Comparison of ENCODE assay signal across 31 cellular contexts in genomic region chr6:146422789-146423188, GRCh38.
"Had no signal": no experiment of that assay in that cellular context is flagged by ENCODE, and none has a peak within 500 bp of the region (broad histone marks: within the 10 kb centered on the region; RNA-seq: fewer than 3 reads in every experiment).

No MANE protein-coding gene starts in this region.

- H3K27ac ChIP-seq: ascending aorta, breast epithelium, cardiac muscle cell, colonic mucosa, dorsolateral prefrontal cortex had no signal

- H3K27me3 ChIP-seq: ascending aorta, breast epithelium, cardiac muscle cell, colonic mucosa, dorsolateral prefrontal cortex had no signal

- H3K4me3 ChIP-seq: ascending aorta, breast epithelium, cardiac muscle cell, colonic mucosa, dorsolateral prefrontal cortex had no signal

- DNase-seq: activated CD4-positive, alpha-beta memory T cell treated with anti-CD3 and anti-CD28 coated beads for 36 hours; activated CD4-positive, alpha-beta T cell treated with anti-CD3 and anti-CD28 coated beads for 36 hours; activated CD4-positive, alpha-beta T cell treated with anti-CD3 and anti-CD28 coated beads, Interleukin-2, amount 10 ng/mL, durations not matched to agents 24 days and 14 days; activated CD4-positive, CD25-positive, alpha-beta regulatory T cell; activated CD4-positive, CD25-positive, alpha-beta regulatory T cell treated with anti-CD3 and anti-CD28 coated beads, Interleukin-2, amount 50 U/mL, for 72 hours; activated CD8-positive, alpha-beta memory T cell treated with anti-CD3 and anti-CD28 coated beads, Interleukin-2, amount 50 U/mL, for 48 hours; activated gamma-delta T cell; activated naive CD4-positive, alpha-beta T cell; activated naive CD4-positive, alpha-beta T cell treated with anti-CD3 and anti-CD28 coated beads, Interleukin-2, amount 10 ng/mL, durations not matched to agents 7 days and 5 days; activated naive CD8-positive, alpha-beta T cell treated with anti-CD3 and anti-CD28 coated beads, Interleukin-2, amount 10 ng/mL, durations not matched to agents 7 days and 5 days; activated T-cell treated with anti-CD3 and anti-CD28 coated beads for 4 hours; activated T-cell treated with anti-CD3 and anti-CD28 coated beads, Interleukin-2, amount 50 U/mL, for 24 hours; activated T-cell treated with anti-CD3 and anti-CD28 coated beads, Interleukin-2, amount 50 U/mL, for 72 hours; central memory CD4-positive, alpha-beta T cell; cerebellar nuclear complex; colonic mucosa; dorsolateral prefrontal cortex; effector memory CD4-positive, alpha-beta T cell; endodermal cell; foreskin fibroblast; head of caudate nucleus; T-helper 17 cell; T1000 had no signal

- H3K9me3 ChIP-seq: ascending aorta, breast epithelium, colonic mucosa had no signal

- H3K4me1 Mint-ChIP-seq: activated CD4-positive, alpha-beta T cell treated with anti-CD3 and anti-CD28 coated beads for 36 hours; activated CD4-positive, alpha-beta T cell treated with anti-CD3 and anti-CD28 coated beads, Interleukin-2, amount 10 ng/mL, durations not matched to agents 24 days and 14 days; activated naive CD4-positive, alpha-beta T cell treated with anti-CD3 and anti-CD28 coated beads, Interleukin-2, amount 10 ng/mL, durations not matched to agents 7 days and 5 days; activated naive CD8-positive, alpha-beta T cell treated with anti-CD3 and anti-CD28 coated beads, Interleukin-2, amount 10 ng/mL, durations not matched to agents 7 days and 5 days had no signal

- H3K9me3 Mint-ChIP-seq: activated CD4-positive, alpha-beta memory T cell treated with anti-CD3 and anti-CD28 coated beads for 36 hours; activated CD4-positive, alpha-beta T cell treated with anti-CD3 and anti-CD28 coated beads, Interleukin-2, amount 10 ng/mL, durations not matched to agents 24 days and 14 days; activated naive CD8-positive, alpha-beta T cell treated with anti-CD3 and anti-CD28 coated beads, Interleukin-2, amount 10 ng/mL, durations not matched to agents 7 days and 5 days; activated T-cell treated with anti-CD3 and anti-CD28 coated beads, Interleukin-2, amount 50 U/mL, for 24 hours; activated T-cell treated with anti-CD3 and anti-CD28 coated beads, Interleukin-2, amount 50 U/mL, for 72 hours; endodermal cell; T-helper 2 cell treated with Interferon-gamma antibody and Interleukin-4, amounts not matched to agents 5 μg/mL and 100 μg/mL, for 36 hours had no signal

- ATAC-seq: activated CD4-positive, alpha-beta T cell treated with anti-CD3 and anti-CD28 coated beads for 36 hours; activated naive CD4-positive, alpha-beta T cell treated with anti-CD3 and anti-CD28 coated beads, Interleukin-2, amount 50 U/mL, for 72 hours; activated T-cell treated with anti-CD3 and anti-CD28 coated beads, Interleukin-2, amount 50 U/mL, for 72 hours; esophagus mucosa; T-helper 17 cell had no signal

- H3K4me1 ChIP-seq: ascending aorta, breast epithelium, colonic mucosa had no signal

- H3K27ac Mint-ChIP-seq: activated CD4-positive, alpha-beta memory T cell treated with anti-CD3 and anti-CD28 coated beads for 36 hours; activated CD4-positive, alpha-beta T cell treated with anti-CD3 and anti-CD28 coated beads for 36 hours; activated CD4-positive, alpha-beta T cell treated with anti-CD3 and anti-CD28 coated beads, Interleukin-2, amount 10 ng/mL, durations not matched to agents 24 days and 14 days; activated naive CD4-positive, alpha-beta T cell treated with anti-CD3 and anti-CD28 coated beads, Interleukin-2, amount 10 ng/mL, durations not matched to agents 7 days and 5 days; activated naive CD4-positive, alpha-beta T cell treated with anti-CD3 and anti-CD28 coated beads, Interleukin-2, amount 50 U/mL, for 72 hours; activated naive CD8-positive, alpha-beta T cell treated with anti-CD3 and anti-CD28 coated beads, Interleukin-2, amount 10 ng/mL, durations not matched to agents 7 days and 5 days; activated T-cell treated with anti-CD3 and anti-CD28 coated beads, Interleukin-2, amount 50 U/mL, for 24 hours; activated T-cell treated with anti-CD3 and anti-CD28 coated beads, Interleukin-2, amount 50 U/mL, for 72 hours; endodermal cell; T-helper 17 cell; T-helper 2 cell treated with Interferon-gamma antibody and Interleukin-4, amounts not matched to agents 5 μg/mL and 100 μg/mL, for 36 hours had no signal

- H3K36me3 Mint-ChIP-seq: activated CD4-positive, alpha-beta memory T cell treated with anti-CD3 and anti-CD28 coated beads for 36 hours; activated naive CD4-positive, alpha-beta T cell treated with anti-CD3 and anti-CD28 coated beads, Interleukin-2, amount 10 ng/mL, durations not matched to agents 7 days and 5 days; activated naive CD4-positive, alpha-beta T cell treated with anti-CD3 and anti-CD28 coated beads, Interleukin-2, amount 50 U/mL, for 72 hours; activated naive CD8-positive, alpha-beta T cell treated with anti-CD3 and anti-CD28 coated beads, Interleukin-2, amount 10 ng/mL, durations not matched to agents 7 days and 5 days; brain had no signal

- FAIRE-seq: frontal cortex had no signal

- H3K27me3 Mint-ChIP-seq: activated CD4-positive, alpha-beta memory T cell treated with anti-CD3 and anti-CD28 coated beads for 36 hours; activated CD4-positive, alpha-beta T cell treated with anti-CD3 and anti-CD28 coated beads, Interleukin-2, amount 10 ng/mL, durations not matched to agents 24 days and 14 days; activated naive CD4-positive, alpha-beta T cell treated with anti-CD3 and anti-CD28 coated beads, Interleukin-2, amount 10 ng/mL, durations not matched to agents 7 days and 5 days; activated T-cell treated with anti-CD3 and anti-CD28 coated beads, Interleukin-2, amount 50 U/mL, for 24 hours; brain had no signal

- H3K36me3 ChIP-seq: ascending aorta, breast epithelium, cardiac muscle cell, colonic mucosa had no signal

- H3K4me3 Mint-ChIP-seq: activated CD4-positive, alpha-beta memory T cell treated with anti-CD3 and anti-CD28 coated beads for 36 hours; activated CD4-positive, alpha-beta T cell treated with anti-CD3 and anti-CD28 coated beads for 36 hours; activated CD4-positive, alpha-beta T cell treated with anti-CD3 and anti-CD28 coated beads, Interleukin-2, amount 10 ng/mL, durations not matched to agents 24 days and 14 days; activated naive CD4-positive, alpha-beta T cell treated with anti-CD3 and anti-CD28 coated beads, Interleukin-2, amount 10 ng/mL, durations not matched to agents 7 days and 5 days; activated naive CD8-positive, alpha-beta T cell treated with anti-CD3 and anti-CD28 coated beads, Interleukin-2, amount 10 ng/mL, durations not matched to agents 7 days and 5 days; activated T-cell treated with anti-CD3 and anti-CD28 coated beads, Interleukin-2, amount 50 U/mL, for 24 hours; activated T-cell treated with anti-CD3 and anti-CD28 coated beads, Interleukin-2, amount 50 U/mL, for 72 hours; endodermal cell; T-helper 17 cell; T-helper 2 cell treated with Interferon-gamma antibody and Interleukin-4, amounts not matched to agents 5 μg/mL and 100 μg/mL, for 36 hours had no signal
